ENCODE assay signal across 8 cellular contexts in genomic region chr12:123250471-123251383, GRCh38. TPM values are rescaled to one million over a fixed set of nuclear protein-coding genes. Genes with fewer than 3 reads are reported as not detected.
DNase-seq lines count a peak whose midpoint lies in the region; ATAC-seq and TF ChIP-seq lines count a peak whose summit lies in the region.

No MANE protein-coding gene starts in this region.

- intact Hi-C loops in ovary (cut with DNase I): no loop called here

- H3K27ac Mint-ChIP-seq in T-cell: peak overlapping the region; percentile 71 to 73

- in situ Hi-C loops in HAP-1 (cut with MboI; ENCODE audit: low sequenced_read_pairs): no loop called here

- no peaks in the 10 kb centered on the region for H3K9me3 Mint-ChIP-seq in T-cell

- H3K4me1 ChIP-seq in HAP-1 (peaks cover 42% of the 10 kb centered on the region), ovary (ENCODE audit: insufficient read depth) (peaks cover 5% of the 10 kb centered on the region)

- POLR2A ChIA-PET in T-cell (lab: Charles Lee): interaction anchor here in 1 of 2 donors (1.0 kb wide), 1 partner anchor 18 kb away, joined by 5 read pairs; the partner anchor contains the start of genes MPHOSPH9 and MTRFR

- H3K4me3 ChIP-seq in HAP-1 (no peak overlapping the region), ovary (no peak overlapping the region)

- H3K4me1 Mint-ChIP-seq in T-cell: peaks cover 55 to 65% (median 61%) of the 10 kb centered on the region in 3 donors

- H3K27me3 Mint-ChIP-seq in T-cell: no peaks in the 10 kb centered on the region

- H3K9me3 ChIP-seq in HAP-1: peaks cover 10% of the 10 kb centered on the region
- H3K9me3 ChIP-seq in ovary: no peaks in the 10 kb centered on the region

- H3K4me3 Mint-ChIP-seq in T-cell: peak overlapping the region in 1 of 3 donors; percentile 43

- no peak for TF ChIP-seq EP300 in ovary (IDR thresholded peaks at IDR 0.05)

- TF ChIP-seq CTCF in 22Rv1 (IDR thresholded peaks at IDR 0.05): no peak
- TF ChIP-seq CTCF in ovary (IDR thresholded peaks at IDR 0.05): no peak

- H3K27me3 ChIP-seq in HAP-1 (ENCODE audit: low read depth) (no peaks in the 10 kb centered on the region), layer of hippocampus (ENCODE audit: control insufficient read depth, insufficient read depth, low read length) (no peaks in the 10 kb centered on the region), ovary (no peaks in the 10 kb centered on the region)

- CTCF ChIA-PET in T-cell (lab: Charles Lee): interaction anchor here in 1 of 2 donors (0.6 kb wide), 1 partner anchor 369 kb away, joined by 3 read pairs; no protein-coding TSS in a partner anchor

- 64 to 65% (median 65%) methylated on average over 13 of the region's 13 CpGs for WGBS in ovary, 3 donors

- TF ChIP-seq POLR2A in ovary (IDR thresholded peaks at IDR 0.05): no peak

- H3K36me3 Mint-ChIP-seq in T-cell: peaks cover 34% of the 10 kb centered on the region

- DNase-seq in HAP-1 (ENCODE audit: low spot score in 2 of 2) (peak; percentile 77 to 94), T-cell (no peak), ovary (no peak), NCI-H1048 (lab: John Stamatoyannopoulos, UW) (no peak), midbrain (lab: John Stamatoyannopoulos, UW) (no peak)

- H3K36me3 ChIP-seq in HAP-1 (replicated peaks) (peaks cover 49% of the 10 kb centered on the region), ovary (no peaks in the 10 kb centered on the region)

- peak overlapping the region; percentile 86 for H3K27ac ChIP-seq in 22Rv1
- peak overlapping the region; percentile 31 for H3K27ac ChIP-seq in layer of hippocampus (ENCODE audit: low read depth, low read length)
- H3K27ac ChIP-seq in ovary: no peak overlapping the region

- ATAC-seq in T-cell (replicated peaks in 1 of 4) (peak in 1 of 4 experiments; percentile 10), GM21737 (IDR thresholded peaks at IDR 0.05; ENCODE audit: unreplicated experiment) (no peak)

RNA-seq across cellular contexts. Expression of gene MTRFR, which starts 17.5 kb away (rescaled TPM):
- 10 to 100 TPM; 33.7 to 49.7 (median 42.4) TPM for total RNA-seq in T-cell
- total RNA-seq in ovary: 10 to 100 TPM; 13.4 to 21.2 (median 17.3) TPM
- 10 to 100 TPM; 17.5 to 20.0 TPM for polyA plus RNA-seq in ovary

RNA-seq across cellular contexts. Expression of gene MPHOSPH9, which starts 17.8 kb away (rescaled TPM):
- 100 to 1,000 TPM in 1 of 5 donors, 10 to 100 TPM in 4; 48.5 to 105 (median 56.3) TPM for total RNA-seq in T-cell
- total RNA-seq in ovary: 10 to 100 TPM; 14.2 to 28.4 (median 21.9) TPM
- 1 to 10 TPM; 4.2 to 8.7 TPM for polyA plus RNA-seq in ovary

RNA-seq across cellular contexts. Expression of gene CDK2AP1, which starts 20.9 kb away (rescaled TPM):
- total RNA-seq in T-cell (10 to 100 TPM in 1 of 5 donors, 1 to 10 TPM in 4; 3.5 to 10.8 (median 8.5) TPM), ovary (10 to 100 TPM; 34.5 to 93.1 (median 69.0) TPM)
- 100 to 1,000 TPM in 1 of 2 donors, 10 to 100 TPM in 1; 71.1 to 144 TPM for polyA plus RNA-seq in ovary

Comparison
In these comparisons a context has a peak if more than half of its experiments do, and no peak if none do; other contexts are left out.
1. H3K27ac ChIP-seq: peak in 22Rv1 (single experiment) and layer of hippocampus (single experiment); none in ovary (0 of 2).
2. DNase-seq: peak in HAP-1 (2 of 2); none in T-cell (0 of 34), ovary (0 of 5), NCI-H1048 (single experiment) and midbrain (single experiment).